Comparison of ENCODE assay signal across 17 cellular contexts in genomic region chr11:115927823-115928329, GRCh38.
A peak's percentile ranks its signal among the peaks of the same experiment; 100 is the strongest.
DNase-seq lines count a peak whose midpoint lies in the region; ATAC-seq and TF ChIP-seq lines count a peak whose summit lies in the region.
"Had no signal": no experiment of that assay in that cellular context is flagged by ENCODE, and none has a peak within 500 bp of the region (broad histone marks: within the 10 kb centered on the region; RNA-seq: fewer than 3 reads in every experiment).

No MANE protein-coding gene starts in this region.

- peaks cover 26% of the 10 kb centered on the region for H3K4me1 Mint-ChIP-seq in stimulated activated naive CD8-positive, alpha-beta T cell treated with anti-CD3 and anti-CD28 coated beads, Interleukin-15, amount 100 ng/mL, for 72 hours
- peaks cover 15% of the 10 kb centered on the region for H3K4me1 Mint-ChIP-seq in activated naive CD8-positive, alpha-beta T cell treated with anti-CD3 and anti-CD28 coated beads, Interleukin-2, amount 50 U/mL, for 24 hours
- H3K4me1 Mint-ChIP-seq: activated CD4-positive, alpha-beta T cell treated with anti-CD3 and anti-CD28 coated beads, Interleukin-2, amount 10 ng/mL, durations not matched to agents 7 days and 5 days; activated naive CD4-positive, alpha-beta T cell treated with anti-CD3 and anti-CD28 coated beads, Interleukin-2, amount 10 ng/mL, durations not matched to agents 7 days and 5 days; stimulated activated effector memory CD8-positive, alpha-beta T cell treated with anti-CD3 and anti-CD28 coated beads, Interleukin-12 subunit alpha, Interleukin-12 subunit beta, amount 100 ng/mL, for 72 hours had no signal

- no peaks in the 10 kb centered on the region for H3K27me3 ChIP-seq in MM.1S (replicated peaks; ENCODE audit: insufficient read depth, low read length)
- H3K27me3 ChIP-seq: colonic mucosa had no signal

- no peaks in the 10 kb centered on the region for H3K79me2 ChIP-seq in MM.1S (ENCODE audit: low read length)

- no peak overlapping the region for H3K4me3 ChIP-seq in MM.1S (ENCODE audit: low read length)
- H3K4me3 ChIP-seq: colonic mucosa had no signal

- no peak for TF ChIP-seq CTCF in MM.1S (IDR thresholded peaks at IDR 0.05; ENCODE audit: low read length)

- no peak overlapping the region for H3K27ac Mint-ChIP-seq in stimulated activated naive CD8-positive, alpha-beta T cell treated with anti-CD3 and anti-CD28 coated beads, Interleukin-15, amount 100 ng/mL, for 72 hours
- H3K27ac Mint-ChIP-seq in activated naive CD8-positive, alpha-beta T cell treated with anti-CD3 and anti-CD28 coated beads, Interleukin-2, amount 50 U/mL, for 24 hours: no peak overlapping the region
- H3K27ac Mint-ChIP-seq: activated CD4-positive, alpha-beta T cell treated with anti-CD3 and anti-CD28 coated beads, Interleukin-2, amount 10 ng/mL, durations not matched to agents 7 days and 5 days; activated naive CD4-positive, alpha-beta T cell treated with anti-CD3 and anti-CD28 coated beads, Interleukin-2, amount 10 ng/mL, durations not matched to agents 7 days and 5 days; B cell; stimulated activated effector memory CD8-positive, alpha-beta T cell treated with anti-CD3 and anti-CD28 coated beads, Interleukin-12 subunit alpha, Interleukin-12 subunit beta, amount 100 ng/mL, for 72 hours had no signal

- H2AFZ ChIP-seq in MM.1S (ENCODE audit: low read length): no peak overlapping the region

- ATAC-seq in GM18519 (IDR thresholded peaks at IDR 0.05; ENCODE audit: low FRiP score, unreplicated experiment) (peak; percentile 27), GM21360 (IDR thresholded peaks at IDR 0.05; ENCODE audit: unreplicated experiment) (peak; percentile 28), HG02938 (IDR thresholded peaks at IDR 0.05; ENCODE audit: unreplicated experiment) (peak; percentile 41)
- ATAC-seq in stimulated activated naive CD8-positive, alpha-beta T cell treated with anti-CD3 and anti-CD28 coated beads, Interleukin-15, amount 100 ng/mL, for 72 hours: no peak
- no peak for ATAC-seq in activated naive CD8-positive, alpha-beta T cell treated with anti-CD3 and anti-CD28 coated beads, Interleukin-2, amount 50 U/mL, for 24 hours
- ATAC-seq: SK-N-SH treated with all-trans-retinoic acid at 6 μM for 48 hours; stimulated activated effector memory CD8-positive, alpha-beta T cell treated with anti-CD3 and anti-CD28 coated beads, Interleukin-12 subunit alpha, Interleukin-12 subunit beta, amount 100 ng/mL, for 72 hours had no signal

- no peaks in the 10 kb centered on the region for H3K9me2 ChIP-seq in MM.1S (replicated peaks; ENCODE audit: insufficient read depth, low read length)

- DNase-seq in MM.1S (peak; percentile 74), NCI-H446 treated with DMSO at 0.1 percent for 48 hours (lab: John Stamatoyannopoulos, UW) (no peak), mucosa of gallbladder (ENCODE audit: low spot score) (no peak)
- no peak for DNase-seq in stimulated activated naive CD8-positive, alpha-beta T cell treated with anti-CD3 and anti-CD28 coated beads, Interleukin-15, amount 100 ng/mL, for 72 hours
- DNase-seq in activated naive CD8-positive, alpha-beta T cell treated with anti-CD3 and anti-CD28 coated beads, Interleukin-2, amount 50 U/mL, for 24 hours: no peak
- DNase-seq: activated CD4-positive, alpha-beta T cell treated with anti-CD3 and anti-CD28 coated beads, Interleukin-2, amount 10 ng/mL, durations not matched to agents 7 days and 5 days; activated naive CD4-positive, alpha-beta T cell treated with anti-CD3 and anti-CD28 coated beads, Interleukin-2, amount 10 ng/mL, durations not matched to agents 7 days and 5 days; colonic mucosa; kidney glomerular epithelial cell; NCI-H510A treated with DMSO at 0.1 percent for 48 hours had no signal

- H4K20me1 ChIP-seq in MM.1S (ENCODE audit: insufficient read depth, low read length): no peaks in the 10 kb centered on the region

- H3K27ac ChIP-seq in MM.1S (ENCODE audit: low read length): peak overlapping the region; percentile 62; the same call in 1 of the 2 replicates
- H3K27ac ChIP-seq: colonic mucosa, HL-60 had no signal

- H3K4me3 Mint-ChIP-seq in stimulated activated naive CD8-positive, alpha-beta T cell treated with anti-CD3 and anti-CD28 coated beads, Interleukin-15, amount 100 ng/mL, for 72 hours: no peak overlapping the region
- H3K4me3 Mint-ChIP-seq in activated naive CD8-positive, alpha-beta T cell treated with anti-CD3 and anti-CD28 coated beads, Interleukin-2, amount 50 U/mL, for 24 hours: no peak overlapping the region
- H3K4me3 Mint-ChIP-seq: activated CD4-positive, alpha-beta T cell treated with anti-CD3 and anti-CD28 coated beads, Interleukin-2, amount 10 ng/mL, durations not matched to agents 7 days and 5 days; activated naive CD4-positive, alpha-beta T cell treated with anti-CD3 and anti-CD28 coated beads, Interleukin-2, amount 10 ng/mL, durations not matched to agents 7 days and 5 days; B cell; stimulated activated effector memory CD8-positive, alpha-beta T cell treated with anti-CD3 and anti-CD28 coated beads, Interleukin-12 subunit alpha, Interleukin-12 subunit beta, amount 100 ng/mL, for 72 hours had no signal

- H3K36me3 ChIP-seq in MM.1S (replicated peaks; ENCODE audit: insufficient read depth, low read length): no peaks in the 10 kb centered on the region
- H3K36me3 ChIP-seq: colonic mucosa had no signal

- no peaks in the 10 kb centered on the region for H3K9me3 ChIP-seq in MM.1S (replicated peaks; ENCODE audit: insufficient read depth, low read length)
- H3K9me3 ChIP-seq: colonic mucosa had no signal

- H3K36me3 Mint-ChIP-seq in activated naive CD8-positive, alpha-beta T cell treated with anti-CD3 and anti-CD28 coated beads, Interleukin-2, amount 50 U/mL, for 24 hours (ENCODE audit: low read depth): no peaks in the 10 kb centered on the region
- H3K36me3 Mint-ChIP-seq: activated naive CD4-positive, alpha-beta T cell treated with anti-CD3 and anti-CD28 coated beads, Interleukin-2, amount 10 ng/mL, durations not matched to agents 7 days and 5 days; stimulated activated effector memory CD8-positive, alpha-beta T cell treated with anti-CD3 and anti-CD28 coated beads, Interleukin-12 subunit alpha, Interleukin-12 subunit beta, amount 100 ng/mL, for 72 hours had no signal

- peaks cover 72% of the 10 kb centered on the region for H3K4me1 ChIP-seq in MM.1S (ENCODE audit: low read length)
- H3K4me1 ChIP-seq: colonic mucosa had no signal

- H3K9me3 Mint-ChIP-seq in stimulated activated naive CD8-positive, alpha-beta T cell treated with anti-CD3 and anti-CD28 coated beads, Interleukin-15, amount 100 ng/mL, for 72 hours: peaks cover 5 to 22% of the 10 kb centered on the region in 2 donors
- peaks cover 11% of the 10 kb centered on the region for H3K9me3 Mint-ChIP-seq in activated naive CD8-positive, alpha-beta T cell treated with anti-CD3 and anti-CD28 coated beads, Interleukin-2, amount 50 U/mL, for 24 hours

- H3K27me3 Mint-ChIP-seq in stimulated activated naive CD8-positive, alpha-beta T cell treated with anti-CD3 and anti-CD28 coated beads, Interleukin-15, amount 100 ng/mL, for 72 hours: peaks cover 48% of the 10 kb centered on the region
- H3K27me3 Mint-ChIP-seq in activated naive CD8-positive, alpha-beta T cell treated with anti-CD3 and anti-CD28 coated beads, Interleukin-2, amount 50 U/mL, for 24 hours: peaks cover 14% of the 10 kb centered on the region
- H3K27me3 Mint-ChIP-seq: activated naive CD4-positive, alpha-beta T cell treated with anti-CD3 and anti-CD28 coated beads, Interleukin-2, amount 10 ng/mL, durations not matched to agents 7 days and 5 days; B cell had no signal

- H3F3A ChIP-seq in MM.1S (ENCODE audit: insufficient read depth, low read length): peaks cover 35% of the 10 kb centered on the region

- no peak overlapping the region for H3K9ac ChIP-seq in MM.1S (ENCODE audit: low read length)

- no peak overlapping the region for H3K4me2 ChIP-seq in MM.1S (ENCODE audit: low read depth, low read length)

Comparison
In these comparisons a context has a peak if more than half of its experiments do, and no peak if none do; other contexts are left out.
1. ATAC-seq: peak in GM18519 (single experiment), GM21360 (single experiment) and HG02938 (single experiment); none in stimulated activated naive CD8-positive, alpha-beta T cell treated with anti-CD3 and anti-CD28 coated beads, Interleukin-15, amount 100 ng/mL, for 72 hours (single experiment) and activated naive CD8-positive, alpha-beta T cell treated with anti-CD3 and anti-CD28 coated beads, Interleukin-2, amount 50 U/mL, for 24 hours (single experiment).